1 cellular context compared by ENCODE assay signal in genomic region chr3:125916376-125916978, GRCh38.
TF ChIP-seq lines count a peak whose summit lies in the region.

No MANE protein-coding gene starts in this region.

TF ChIP-seq in SK-N-SH, 30 proteins besides CTCF, POLR2A, EP300 and RAD21 (continued from another document):
- TF ChIP-seq MAX (IDR thresholded peaks at IDR 0.05; ENCODE audit: low read depth) = no peak
- TF ChIP-seq IRF3 (IDR thresholded peaks at IDR 0.05; ENCODE audit: low read depth, low read length) = no peak
- TF ChIP-seq RFX5 (IDR thresholded peaks at IDR 0.05; ENCODE audit: low read length) = no peak
- no peak for TF ChIP-seq USF1 (IDR thresholded peaks at IDR 0.05; ENCODE audit: borderline replicate concordance, low read depth)
TF ChIP-seq in SK-N-SH: peak in this region for 4.
